In the genomic region with DNA sequence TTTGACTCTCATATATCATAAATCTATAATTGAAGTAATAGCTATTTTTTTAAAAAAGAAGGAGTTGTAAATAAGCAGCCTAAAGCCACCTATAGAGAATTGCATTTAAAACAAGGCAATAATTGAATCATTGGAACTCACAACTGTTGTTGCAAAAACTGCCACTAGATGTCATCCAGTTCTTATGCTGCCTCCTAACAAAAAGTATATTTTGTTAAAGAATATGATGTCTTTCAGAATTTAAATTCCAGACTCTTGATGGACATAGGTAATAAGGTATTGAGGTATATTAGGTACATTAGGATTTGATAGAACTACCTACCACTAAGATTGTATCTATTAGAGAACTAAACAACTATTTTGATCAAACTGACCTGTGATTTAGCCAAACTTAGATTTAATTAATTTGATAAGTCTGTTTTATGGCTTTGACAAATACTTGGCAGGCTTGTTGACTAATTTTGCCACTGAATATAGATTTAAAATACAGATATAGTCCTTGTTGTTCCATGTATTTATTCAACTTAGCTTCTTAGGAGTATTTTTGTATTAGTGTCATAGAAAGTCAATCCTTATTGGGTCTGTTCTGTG, we compare ENCODE assay signal across 1 cellular context.
TF ChIP-seq lines count a peak whose summit lies in the region.

No MANE protein-coding gene starts in this region.

TF ChIP-seq in GM12878, 131 proteins besides CTCF, POLR2A, EP300 and RAD21 (continued from another document):
- TF ChIP-seq, protein P1, sequence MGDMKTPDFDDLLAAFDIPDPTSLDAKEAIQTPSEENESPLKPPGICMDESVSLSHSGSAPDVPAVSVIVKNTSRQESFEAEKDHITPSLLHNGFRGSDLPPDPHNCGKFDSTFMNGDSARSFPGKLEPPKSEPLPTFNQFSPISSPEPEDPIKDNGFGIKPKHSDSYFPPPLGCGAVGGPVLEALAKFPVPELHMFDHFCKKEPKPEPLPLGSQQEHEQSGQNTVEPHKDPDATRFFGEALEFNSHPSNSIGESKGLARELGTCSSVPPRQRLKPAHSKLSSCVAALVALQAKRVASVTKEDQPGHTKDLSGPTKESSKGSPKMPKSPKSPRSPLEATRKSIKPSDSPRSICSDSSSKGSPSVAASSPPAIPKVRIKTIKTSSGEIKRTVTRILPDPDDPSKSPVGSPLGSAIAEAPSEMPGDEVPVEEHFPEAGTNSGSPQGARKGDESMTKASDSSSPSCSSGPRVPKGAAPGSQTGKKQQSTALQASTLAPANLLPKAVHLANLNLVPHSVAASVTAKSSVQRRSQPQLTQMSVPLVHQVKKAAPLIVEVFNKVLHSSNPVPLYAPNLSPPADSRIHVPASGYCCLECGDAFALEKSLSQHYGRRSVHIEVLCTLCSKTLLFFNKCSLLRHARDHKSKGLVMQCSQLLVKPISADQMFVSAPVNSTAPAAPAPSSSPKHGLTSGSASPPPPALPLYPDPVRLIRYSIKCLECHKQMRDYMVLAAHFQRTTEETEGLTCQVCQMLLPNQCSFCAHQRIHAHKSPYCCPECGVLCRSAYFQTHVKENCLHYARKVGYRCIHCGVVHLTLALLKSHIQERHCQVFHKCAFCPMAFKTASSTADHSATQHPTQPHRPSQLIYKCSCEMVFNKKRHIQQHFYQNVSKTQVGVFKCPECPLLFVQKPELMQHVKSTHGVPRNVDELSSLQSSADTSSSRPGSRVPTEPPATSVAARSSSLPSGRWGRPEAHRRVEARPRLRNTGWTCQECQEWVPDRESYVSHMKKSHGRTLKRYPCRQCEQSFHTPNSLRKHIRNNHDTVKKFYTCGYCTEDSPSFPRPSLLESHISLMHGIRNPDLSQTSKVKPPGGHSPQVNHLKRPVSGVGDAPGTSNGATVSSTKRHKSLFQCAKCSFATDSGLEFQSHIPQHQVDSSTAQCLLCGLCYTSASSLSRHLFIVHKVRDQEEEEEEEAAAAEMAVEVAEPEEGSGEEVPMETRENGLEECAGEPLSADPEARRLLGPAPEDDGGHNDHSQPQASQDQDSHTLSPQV (IDR thresholded peaks at IDR 0.05) = no peak
